8 cellular contexts compared by ENCODE assay signal in genomic region chr10:122878799-122879338, GRCh38. TPM values are rescaled to one million over a fixed set of nuclear protein-coding genes. Genes with fewer than 3 reads are reported as not detected.
DNase-seq lines count a peak whose midpoint lies in the region; ATAC-seq and TF ChIP-seq lines count a peak whose summit lies in the region.

No MANE protein-coding gene starts in this region.

- no peak overlapping the region for H3K27ac ChIP-seq in SK-N-MC
- H3K27ac ChIP-seq in psoas muscle = no peak overlapping the region

- H3K4me1 ChIP-seq in psoas muscle = peaks cover 4% of the 10 kb centered on the region

- DNase-seq in activated T-cell treated with anti-CD3 and anti-CD28 coated beads, Interleukin-2, amount 50 U/mL, for 4 hours = no peak
- no peak for DNase-seq in activated T-cell treated with anti-CD3 and anti-CD28 coated beads, Interleukin-2, amount 50 U/mL, for 48 hours
- DNase-seq in SK-N-MC (ENCODE audit: low read depth, low spot score) = no peak
- peak; percentile 13 for DNase-seq in fibroblast of gingiva (ENCODE audit: low read depth)
- DNase-seq in psoas muscle = no peak
- DNase-seq in stimulated activated CD4-positive, alpha-beta T cell treated with anti-CD3 and anti-CD28 coated beads, Interleukin-12 subunit alpha, Interleukin-12 subunit beta, amount 100 ng/mL, for 4 hours = no peak
- no peak for DNase-seq in KG1 (lab: John Stamatoyannopoulos, UW)

- intact Hi-C loops in psoas muscle (cut with DNase I) = no loop called here

- H3K4me1 Mint-ChIP-seq in activated T-cell treated with anti-CD3 and anti-CD28 coated beads, Interleukin-2, amount 50 U/mL, for 4 hours (ENCODE audit: low read depth) = peaks cover 61% of the 10 kb centered on the region

- H3K9ac ChIP-seq in SK-N-MC (ENCODE audit: insufficient read length) = peak overlapping the region; percentile 74

- H3K36me3 ChIP-seq in SK-N-MC (ENCODE audit: insufficient read depth, low read length) (peaks cover 11% of the 10 kb centered on the region; the same call in 1 of the 2 replicates), psoas muscle (ENCODE audit: insufficient read depth in 1 of 2, low read depth in 1 of 2) (no peaks in the 10 kb centered on the region)

- H3K4me3 ChIP-seq in SK-N-MC = peak overlapping the region; percentile 83
- peak overlapping the region; percentile 71 for H3K4me3 ChIP-seq in psoas muscle

- no peak for TF ChIP-seq CTCF in psoas muscle (IDR thresholded peaks at IDR 0.05)

- H3K27me3 ChIP-seq in psoas muscle (ENCODE audit: insufficient read depth in 3 of 3, low read length in 2 of 3) = peaks cover 0 to 12% (median 4%) of the 10 kb centered on the region in 3 donors

- 45 to 64% (median 46%) methylated on average over 14 of the region's 14 CpGs for WGBS in psoas muscle, 3 donors

- H3K4me3 Mint-ChIP-seq in activated T-cell treated with anti-CD3 and anti-CD28 coated beads, Interleukin-2, amount 50 U/mL, for 4 hours = peak overlapping the region; percentile 93

- no peaks in the 10 kb centered on the region for H3K9me3 Mint-ChIP-seq in activated T-cell treated with anti-CD3 and anti-CD28 coated beads, Interleukin-2, amount 50 U/mL, for 4 hours

- H3K9me3 ChIP-seq in SK-N-MC (ENCODE audit: low read depth, low read length) (no peaks in the 10 kb centered on the region), psoas muscle (no peaks in the 10 kb centered on the region)

- H3K27me3 Mint-ChIP-seq in activated T-cell treated with anti-CD3 and anti-CD28 coated beads, Interleukin-2, amount 50 U/mL, for 4 hours (ENCODE audit: low read depth) = peaks cover 2% of the 10 kb centered on the region

- peak; percentile 6 to 8 for ATAC-seq in activated T-cell treated with anti-CD3 and anti-CD28 coated beads, Interleukin-2, amount 50 U/mL, for 4 hours
- peak; percentile 19 for ATAC-seq in HG03108 (IDR thresholded peaks at IDR 0.05; ENCODE audit: unreplicated experiment)
- ATAC-seq in psoas muscle = peak in 2 of 4 donors; percentile 14 to 44

- H3K36me3 Mint-ChIP-seq in activated T-cell treated with anti-CD3 and anti-CD28 coated beads, Interleukin-2, amount 50 U/mL, for 4 hours (ENCODE audit: insufficient read depth) = peaks cover 10% of the 10 kb centered on the region

RNA-seq across cellular contexts. Expression of gene FAM24B, which starts 0.5 kb away (rescaled TPM):
- 1 to 10 TPM; 4.1 to 5.2 (median 4.8) TPM for total RNA-seq in activated T-cell treated with anti-CD3 and anti-CD28 coated beads, Interleukin-2, amount 50 U/mL, for 4 hours
- under 1 TPM in 3 of 4 donors, not detected in 1; 0.74 to 0.97 (median 0.90) TPM for total RNA-seq in psoas muscle
- 1 to 10 TPM in 1 of 3 donors, under 1 TPM in 2; 0.46 to 1.1 (median 0.97) TPM for polyA plus RNA-seq in psoas muscle

RNA-seq across cellular contexts. Expression of gene FAM24A, which starts 31.5 kb away (rescaled TPM):
- total RNA-seq in activated T-cell treated with anti-CD3 and anti-CD28 coated beads, Interleukin-2, amount 50 U/mL, for 4 hours = not detected
- total RNA-seq in psoas muscle = not detected
- not detected for polyA plus RNA-seq in psoas muscle

RNA-seq across cellular contexts. Expression of gene CUZD1, which starts 33.2 kb away (rescaled TPM):
- total RNA-seq in activated T-cell treated with anti-CD3 and anti-CD28 coated beads, Interleukin-2, amount 50 U/mL, for 4 hours = 1 to 10 TPM; 1.1 to 1.6 (median 1.3) TPM
- total RNA-seq in psoas muscle = under 1 TPM in 3 of 4 donors, not detected in 1; 0.10 to 0.19 (median 0.15) TPM
- polyA plus RNA-seq in psoas muscle = under 1 TPM; 0.17 to 0.35 (median 0.25) TPM
